Comparison of ENCODE assay signal across 10 cellular contexts in the genomic region with DNA sequence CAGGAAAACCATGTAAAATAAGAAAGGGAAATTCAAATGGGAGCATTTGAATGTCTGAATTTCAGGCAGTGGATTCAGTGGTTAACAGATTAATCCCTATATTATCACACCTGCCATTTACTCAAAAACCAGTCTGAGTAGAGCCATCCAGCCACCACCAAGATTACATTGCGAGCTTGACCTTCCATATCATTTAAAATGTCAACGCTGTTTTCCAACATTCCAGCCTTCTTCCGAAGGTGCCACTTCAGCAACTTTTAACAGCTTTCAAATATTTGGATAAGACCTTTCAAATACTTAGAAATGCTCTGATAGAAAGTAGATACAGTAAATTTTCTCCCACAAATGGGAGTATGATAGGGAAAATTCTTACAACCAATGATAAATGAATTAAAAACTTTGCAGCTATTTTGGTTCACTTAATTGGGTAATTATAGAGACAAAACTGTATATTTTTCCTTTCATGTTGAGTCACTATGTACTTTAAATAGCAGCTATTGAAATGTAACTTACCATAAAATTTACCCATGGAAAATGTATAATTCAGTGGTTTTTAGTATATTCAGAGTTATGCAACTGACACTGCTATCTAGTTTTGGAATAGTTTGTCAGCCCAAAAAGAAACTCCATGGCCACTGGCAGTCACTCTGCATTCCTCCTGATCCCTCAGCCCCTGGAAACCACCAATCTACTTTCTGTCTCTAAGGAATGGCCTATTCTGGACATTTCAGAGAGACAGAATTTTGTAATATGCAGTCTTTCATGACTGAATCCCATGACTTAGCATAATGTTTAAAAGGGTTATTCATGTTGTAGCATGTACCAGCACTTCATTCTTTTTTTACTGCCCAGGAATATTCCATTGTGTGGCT. TPM values are rescaled to one million over a fixed set of nuclear protein-coding genes. Genes with fewer than 3 reads are reported as not detected.
A peak's percentile ranks its signal among the peaks of the same experiment; 100 is the strongest.
DNase-seq lines count a peak whose midpoint lies in the region; ATAC-seq and TF ChIP-seq lines count a peak whose summit lies in the region.
"Had no signal": no experiment of that assay in that cellular context is flagged by ENCODE, and none has a peak within 500 bp of the region (broad histone marks: within the 10 kb centered on the region; RNA-seq: fewer than 3 reads in every experiment).

No MANE protein-coding gene starts in this region.

- 25 to 45% (median 38%) methylated on average over 3 of the region's 3 CpGs for WGBS in adrenal gland, 4 donors
- 37% methylated on average over 3 of the region's 3 CpGs for WGBS in right cardiac atrium

- DNase-seq in Right ventricle myocardium inferior (ENCODE audit: missing footprints) (no peak), cardiac septum (ENCODE audit: low spot score) (no peak), adrenal gland (peak in 4 of 7 donors; percentile 55 to 72 (median 60)), right cardiac atrium (peak in 1 of 3 donors; percentile 62), upper lobe of right lung (no peak), G401 (ENCODE audit: low spot score) (no peak)
- DNase-seq: head of caudate nucleus, NCI-H526 treated with DMSO at 0.1 percent for 48 hours had no signal

- in situ Hi-C loops in G401 (cut with HindIII; ENCODE audit: low sequenced_read_pairs) = no loop called here

- peak in 1 of 2 donors; percentile 32 for TF ChIP-seq POLR2A in adrenal gland (IDR thresholded peaks at IDR 0.05)

- H3K27me3 ChIP-seq in adrenal gland (no peaks in the 10 kb centered on the region), right cardiac atrium (ENCODE audit: control insufficient read depth, insufficient read depth) (no peaks in the 10 kb centered on the region), upper lobe of right lung (no peaks in the 10 kb centered on the region)

- intact Hi-C loops in Right ventricle myocardium inferior (cut with DNase I) = loop anchor here (5.0 kb wide), 1 partner anchor 175 kb away; no protein-coding TSS in a partner anchor
- intact Hi-C loops in cardiac septum (cut with DNase I) = no loop called here
- intact Hi-C loops in adrenal gland (cut with DNase I) = no loop called here
- intact Hi-C loops in right cardiac atrium (cut with DNase I) = loop anchor here in 1 of 4 donors (5.0 kb wide), 1 partner anchor 175 kb away; no protein-coding TSS in a partner anchor
- intact Hi-C loops in upper lobe of right lung (cut with DNase I) = no loop called here

- H3K4me3 ChIP-seq in adrenal gland = no peak overlapping the region
- no peak overlapping the region for H3K4me3 ChIP-seq in right cardiac atrium (ENCODE audit: low read length)
- H3K4me3 ChIP-seq in upper lobe of right lung = no peak overlapping the region

- H3K9me3 ChIP-seq in adrenal gland (replicated peaks in 1 of 3) (no peaks in the 10 kb centered on the region), right cardiac atrium (ENCODE audit: control insufficient read depth, low read length) (no peaks in the 10 kb centered on the region), upper lobe of right lung (no peaks in the 10 kb centered on the region)

- H3K36me3 ChIP-seq in adrenal gland (replicated peaks in 1 of 2) (no peaks in the 10 kb centered on the region), upper lobe of right lung (no peaks in the 10 kb centered on the region)

- H3K4me1 ChIP-seq in adrenal gland (replicated peaks in 1 of 2) (peaks cover 53 to 58% of the 10 kb centered on the region in 2 donors), right cardiac atrium (ENCODE audit: control insufficient read depth, insufficient read depth, low read length) (peaks cover 6% of the 10 kb centered on the region), upper lobe of right lung (peaks cover 83% of the 10 kb centered on the region)

- H3K27ac ChIP-seq in adrenal gland = peak overlapping the region; percentile 61 to 92 (median 81)
- H3K27ac ChIP-seq in right cardiac atrium (ENCODE audit: low read length) = peak overlapping the region; percentile 49
- peak overlapping the region; percentile 55 for H3K27ac ChIP-seq in upper lobe of right lung

- TF ChIP-seq CTCF in adrenal gland (IDR thresholded peaks at IDR 0.05) (no peak), upper lobe of right lung (IDR thresholded peaks at IDR 0.05) (no peak)

- peak; percentile 65 for ATAC-seq in Right ventricle myocardium inferior
- ATAC-seq in right cardiac atrium = peak; percentile 46 to 61
- ATAC-seq in upper lobe of right lung = peak; percentile 25
- no peak for ATAC-seq in GM21529 (IDR thresholded peaks at IDR 0.05; ENCODE audit: unreplicated experiment)
- no peak for ATAC-seq in GM19324 (IDR thresholded peaks at IDR 0.05; ENCODE audit: low FRiP score, unreplicated experiment)

RNA-seq across cellular contexts. Expression of a gene that starts 21.6 kb away (rescaled TPM):
- 203 TPM for total RNA-seq in Right ventricle myocardium inferior
- 141 TPM for total RNA-seq in cardiac septum
- total RNA-seq in adrenal gland = 100 to 1,000 TPM; 215 to 476 (median 409) TPM
- 100 to 1,000 TPM in 2 of 3 donors, 10 to 100 TPM in 1; 80.3 to 355 (median 132) TPM for polyA plus RNA-seq in adrenal gland
- total RNA-seq in right cardiac atrium = 100 to 1,000 TPM; 192 to 261 (median 244) TPM
- 178 TPM for polyA plus RNA-seq in right cardiac atrium
- 260 TPM for total RNA-seq in upper lobe of right lung
- 206 and 261 TPM in 2 replicates for total RNA-seq in G401 (2014; rRNA removed; shearing (Covaris generic))

Comparison
In these comparisons a context has a peak if more than half of its experiments do, and no peak if none do; other contexts are left out.
1. ATAC-seq: peak in Right ventricle myocardium inferior (single experiment), right cardiac atrium (2 of 2) and upper lobe of right lung (single experiment); none in GM21529 (single experiment) and GM19324 (single experiment).
2. DNase-seq: peak in adrenal gland (4 of 7); none in Right ventricle myocardium inferior (single experiment), cardiac septum (single experiment), upper lobe of right lung (single experiment) and G401 (single experiment).
3. Peak in every context shown above with its lines, with median percentiles within 50 percentile points of each other: H3K27ac ChIP-seq.